In genomic region chr21:43987509-43987908, GRCh38 we compare ENCODE assay signal across 16 cellular contexts.
"Had no signal": no experiment of that assay in that cellular context is flagged by ENCODE, and none has a peak within 500 bp of the region (broad histone marks: within the 10 kb centered on the region; RNA-seq: fewer than 3 reads in every experiment).

No MANE protein-coding gene starts in this region.

- H3K4me3 ChIP-seq: esophagus muscularis mucosa, gastroesophageal sphincter had no signal

- H3K27ac ChIP-seq: brain microvascular endothelial cell, esophagus muscularis mucosa, gastroesophageal sphincter had no signal

- ATAC-seq: activated CD8-positive, alpha-beta T cell treated with anti-CD3 and anti-CD28 coated beads, Interleukin-2, amount 10 ng/mL, durations not matched to agents 7 days and 5 days; activated naive CD8-positive, alpha-beta T cell treated with anti-CD3 and anti-CD28 coated beads, Interleukin-2, amount 50 U/mL, for 24 hours; gastroesophageal sphincter had no signal

- DNase-seq: activated CD4-positive, alpha-beta T cell treated with anti-CD3 and anti-CD28 coated beads for 48 hours; activated CD4-positive, CD25-positive, alpha-beta regulatory T cell; activated CD8-positive, alpha-beta T cell treated with anti-CD3 and anti-CD28 coated beads, Interleukin-2, amount 10 ng/mL, durations not matched to agents 7 days and 5 days; activated effector memory CD4-positive, alpha-beta T cell treated with Interleukin-2 at 50 U/mL for 16 hours; activated naive CD4-positive, alpha-beta T cell treated with anti-CD3 and anti-CD28 coated beads, Interleukin-2, amount 10 ng/mL, durations not matched to agents 7 days and 5 days; activated naive CD8-positive, alpha-beta T cell treated with anti-CD3 and anti-CD28 coated beads, Interleukin-2, amount 50 U/mL, for 24 hours; activated T-cell treated with anti-CD3 and anti-CD28 coated beads, Interleukin-2, amount 50 U/mL, for 24 hours; aorta; brain microvascular endothelial cell; effector CD8-positive, alpha-beta T cell; mammary epithelial cell; occipital lobe; stimulated activated CD4-positive, alpha-beta T cell treated with anti-CD3 and anti-CD28 coated beads, Interleukin-2, amount 100 ng/mL, for 24 hours had no signal

- H3K36me3 ChIP-seq: brain microvascular endothelial cell had no signal

- H3K27me3 ChIP-seq: brain microvascular endothelial cell, esophagus muscularis mucosa, gastroesophageal sphincter had no signal

- FAIRE-seq: TTC549 had no signal

- H3K9me3 ChIP-seq: esophagus muscularis mucosa, gastroesophageal sphincter had no signal
